Comparison of ENCODE assay signal across 1 cellular context in genomic region chr1:226625832-226626576, GRCh38.
TF ChIP-seq lines count a peak whose summit lies in the region.

No MANE protein-coding gene starts in this region.

TF ChIP-seq in WTC11, 78 proteins besides CTCF, POLR2A, EP300 and RAD21 (continued from another document):
- TF ChIP-seq ARID4B (CRISPR knock-in tag; IDR thresholded peaks at IDR 0.05; ENCODE audit: borderline replicate concordance) (no peak), GABPB1 (CRISPR knock-in tag; IDR thresholded peaks at IDR 0.05) (no peak), ESRRA (CRISPR knock-in tag; IDR thresholded peaks at IDR 0.05; ENCODE audit: borderline replicate concordance) (no peak), RORB (CRISPR knock-in tag; IDR thresholded peaks at IDR 0.05) (no peak), AFF4 (CRISPR knock-in tag; IDR thresholded peaks at IDR 0.05; ENCODE audit: borderline replicate concordance) (no peak), ZNF219 (CRISPR knock-in tag; IDR thresholded peaks at IDR 0.05; ENCODE audit: borderline replicate concordance) (no peak), E2F4 (CRISPR knock-in tag; IDR thresholded peaks at IDR 0.05; ENCODE audit: borderline replicate concordance, low read depth) (no peak), ZNF671 (CRISPR knock-in tag; IDR thresholded peaks at IDR 0.05) (no peak), SMAD4 (CRISPR knock-in tag; IDR thresholded peaks at IDR 0.05) (no peak)
